8 cellular contexts compared by ENCODE assay signal in the genomic region with DNA sequence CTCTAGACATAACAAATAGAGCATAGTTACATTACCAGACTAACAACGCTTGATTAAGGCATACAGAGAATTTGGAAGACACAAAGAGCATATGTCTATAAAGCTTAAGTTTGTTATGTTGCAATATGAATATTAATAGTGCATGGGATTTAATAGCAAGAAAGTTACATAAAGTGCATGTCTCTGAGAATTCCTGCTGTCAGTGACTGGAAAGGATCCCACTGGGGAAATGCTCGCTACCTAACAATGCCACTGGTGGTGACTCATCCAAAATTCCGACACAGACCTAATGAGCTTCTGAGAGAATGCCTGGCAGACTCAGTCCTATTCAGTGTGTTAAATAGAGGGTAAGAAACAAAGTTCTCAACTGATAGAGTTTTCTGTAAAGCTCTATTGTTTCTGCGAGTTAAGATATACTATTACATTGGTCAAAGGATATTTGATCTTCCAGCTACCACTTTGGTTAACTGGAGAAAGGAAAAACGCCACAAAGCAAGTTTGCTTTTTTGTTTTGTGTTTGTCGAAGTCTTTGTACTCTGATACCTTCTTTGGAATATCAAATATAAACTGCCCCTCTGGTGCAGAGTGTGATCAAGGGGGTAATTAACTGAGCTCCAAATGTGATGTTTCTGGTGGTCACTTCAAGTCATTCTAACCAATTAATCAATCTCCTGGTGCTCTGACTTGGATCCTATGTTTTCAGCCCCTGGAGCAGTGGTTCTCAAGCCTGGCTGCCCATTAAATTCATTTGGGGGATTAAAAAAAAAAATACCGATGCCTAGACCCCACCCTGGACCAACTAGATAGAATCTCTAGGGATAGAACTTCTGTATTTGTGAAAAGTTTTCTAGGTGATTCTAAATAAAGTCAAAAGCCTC.
A peak's percentile ranks its signal among the peaks of the same experiment; 100 is the strongest.
DNase-seq lines count a peak whose midpoint lies in the region; ATAC-seq and TF ChIP-seq lines count a peak whose summit lies in the region.

No MANE protein-coding gene starts in this region.

- H3K9me2 ChIP-seq in Karpas-422 (replicated peaks; ENCODE audit: insufficient read depth, low read length), result no peaks in the 10 kb centered on the region

- H2AFZ ChIP-seq in Karpas-422 (ENCODE audit: low read length), result no peak overlapping the region

- no peaks in the 10 kb centered on the region for H3K79me2 ChIP-seq in Karpas-422 (ENCODE audit: low read length)

- intact Hi-C loops in left ventricle myocardium inferior (cut with micrococcal nuclease), result no loop called here

- TF ChIP-seq CTCF in left ventricle myocardium inferior (IDR thresholded peaks at IDR 0.05; ENCODE audit: borderline replicate concordance), result no peak

- no peaks in the 10 kb centered on the region for H3K9me3 ChIP-seq in left ventricle myocardium inferior (replicated peaks)
- no peaks in the 10 kb centered on the region for H3K9me3 ChIP-seq in Karpas-422 (ENCODE audit: low read length)

- no peak overlapping the region for H3K9ac ChIP-seq in Karpas-422 (ENCODE audit: low read length)

- H3K36me3 ChIP-seq in left ventricle myocardium inferior, result no peaks in the 10 kb centered on the region
- H3K36me3 ChIP-seq in H7 (replicated peaks; ENCODE audit: control insufficient read depth, insufficient read depth, low read length), result no peaks in the 10 kb centered on the region
- no peaks in the 10 kb centered on the region for H3K36me3 ChIP-seq in Karpas-422 (ENCODE audit: insufficient read depth, low read length)

- peaks cover 73% of the 10 kb centered on the region for H3K4me1 ChIP-seq in left ventricle myocardium inferior
- H3K4me1 ChIP-seq in Karpas-422 (ENCODE audit: low read length), result no peaks in the 10 kb centered on the region

- H3K27ac ChIP-seq in left ventricle myocardium inferior (replicated peaks) (peak overlapping the region; percentile 77), Karpas-422 (ENCODE audit: low read length) (no peak overlapping the region)

- ATAC-seq in GM19395 (IDR thresholded peaks at IDR 0.05; ENCODE audit: unreplicated experiment), result no peak

- H4K20me1 ChIP-seq in Karpas-422 (ENCODE audit: insufficient read depth, low read depth, low read length), result no peaks in the 10 kb centered on the region

- H3K4me3 ChIP-seq in left ventricle myocardium inferior, result no peak overlapping the region
- no peak overlapping the region for H3K4me3 ChIP-seq in H7 (ENCODE audit: insufficient read depth, low read depth, low read length)
- no peak overlapping the region for H3K4me3 ChIP-seq in Karpas-422 (ENCODE audit: low read length)

- DNase-seq in HCEC 1CT, result peak; percentile 50
- DNase-seq in amniotic stem cell (lab: John Stamatoyannopoulos, UW), result peak; percentile 61
- DNase-seq in left ventricle myocardium inferior, result no peak
- DNase-seq in retina, result peak; percentile 69
- DNase-seq in H7, result no peak
- DNase-seq in Karpas-422, result no peak
- no peak for DNase-seq in NCI-H510A (lab: John Stamatoyannopoulos, UW)

- no peak overlapping the region for H3K4me2 ChIP-seq in Karpas-422 (ENCODE audit: low read depth, low read length, poor library complexity, severe bottlenecking)

- H3K27me3 ChIP-seq in left ventricle myocardium inferior (ENCODE audit: low read depth), result no peaks in the 10 kb centered on the region
- no peaks in the 10 kb centered on the region for H3K27me3 ChIP-seq in H7 (ENCODE audit: control insufficient read depth, insufficient read depth, low read length)
- H3K27me3 ChIP-seq in Karpas-422 (ENCODE audit: low read length), result no peaks in the 10 kb centered on the region

Comparison
In these comparisons a context has a peak if more than half of its experiments do, and no peak if none do; other contexts are left out.
1. DNase-seq: peak in HCEC 1CT (single experiment), amniotic stem cell (single experiment) and retina (single experiment); none in left ventricle myocardium inferior (single experiment), H7 (single experiment), Karpas-422 (single experiment) and NCI-H510A (single experiment).